Comparison of ENCODE assay signal across 1 cellular context in the genomic region with DNA sequence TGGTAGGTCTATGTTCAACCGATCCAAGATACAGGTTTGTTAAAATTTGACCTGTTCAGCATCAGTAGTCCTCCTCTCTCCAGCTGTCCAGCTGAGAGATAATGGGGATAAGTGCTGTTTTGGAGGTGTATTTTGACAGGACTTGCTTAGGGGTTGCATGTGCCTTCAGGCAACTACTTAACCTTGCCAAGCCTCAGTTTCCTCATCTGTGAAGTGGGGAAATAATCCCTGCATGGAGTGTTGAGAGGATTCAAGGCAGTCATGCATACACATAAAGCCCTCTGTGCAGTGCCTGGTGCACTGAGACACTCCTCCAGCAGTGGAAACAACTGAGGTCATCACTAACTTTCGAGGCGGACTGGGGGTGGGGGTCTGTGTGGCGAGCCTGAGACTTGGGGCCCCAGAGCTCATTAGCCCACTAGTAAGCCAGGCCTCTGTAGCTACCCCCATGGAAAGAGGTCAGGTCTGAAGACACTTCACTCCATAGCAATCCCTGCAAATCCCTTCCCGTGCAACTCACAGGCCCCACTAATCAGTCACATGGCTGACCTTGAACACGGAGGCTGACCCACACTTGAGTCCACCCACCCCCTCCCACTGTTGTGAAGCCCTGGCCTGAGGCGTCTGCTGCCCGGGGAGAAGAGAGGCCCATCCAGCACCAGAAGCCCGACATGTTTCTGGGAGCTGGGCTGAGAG.
TF ChIP-seq lines count a peak whose summit lies in the region.

No MANE protein-coding gene starts in this region.

TF ChIP-seq in HepG2, 621 proteins besides CTCF, POLR2A, EP300 and RAD21:
- 0 out of 2 replicates have a peak, but pooled peaks have one; percentile 41 for TF ChIP-seq GATAD2A (CRISPR knock-in tag; IDR thresholded peaks at IDR 0.05)
- TF ChIP-seq NR2F1 (CRISPR knock-in tag; IDR thresholded peaks at IDR 0.05) = peak in 1 of 2 experiments; percentile 21; a peak in 1 of 4 replicates
- no peak for TF ChIP-seq XBP1 (CRISPR knock-in tag; IDR thresholded peaks at IDR 0.05)
- TF ChIP-seq ZNF629 (CRISPR knock-in tag; conservative IDR thresholded peaks at IDR 0.05) = peak; percentile 67
TF ChIP-seq in HepG2: peak in this region for 3.
